In the genomic region with DNA sequence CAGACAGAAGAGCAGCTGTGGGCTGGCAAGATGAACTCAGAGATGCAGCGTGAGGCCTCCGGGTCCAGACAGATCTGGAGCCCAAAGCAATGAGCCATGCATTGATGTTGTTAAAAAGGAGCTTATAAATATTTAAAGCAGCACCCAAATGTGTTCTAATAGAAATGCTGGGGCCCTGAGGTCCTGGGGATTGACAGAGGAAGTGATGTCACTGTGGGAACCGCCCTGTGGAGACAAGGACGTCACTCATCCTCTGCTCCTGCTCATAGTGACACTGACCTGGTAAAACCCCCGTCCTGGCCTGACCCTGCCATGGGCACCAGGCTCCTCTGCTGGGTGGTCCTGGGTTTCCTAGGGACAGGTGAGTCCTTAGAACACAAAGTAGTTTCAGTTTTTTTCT, we compare ENCODE assay signal across 15 cellular contexts.
DNase-seq lines count a peak whose midpoint lies in the region; ATAC-seq and TF ChIP-seq lines count a peak whose summit lies in the region.
"Had no signal": no experiment of that assay in that cellular context is flagged by ENCODE, and none has a peak within 500 bp of the region (broad histone marks: within the 10 kb centered on the region; RNA-seq: fewer than 3 reads in every experiment).

No MANE protein-coding gene starts in this region.

- no TSS peak for BruUV-seq in Calu3 (replicated peaks; lab: Mats Ljungman, UMichigan)

- peaks cover 16% of the 10 kb centered on the region for H3K4me1 ChIP-seq in CD8-positive, alpha-beta memory T cell (ENCODE audit: insufficient read depth, low read length)
- peaks cover 0 to 13% of the 10 kb centered on the region in 2 donors for H3K4me1 ChIP-seq in naive thymus-derived CD4-positive, alpha-beta T cell (ENCODE audit: control insufficient read depth in 2 of 2, insufficient read depth in 2 of 2, low read length in 2 of 2)
- H3K4me1 ChIP-seq: right atrium auricular region had no signal

- H3K36me3 Mint-ChIP-seq in activated CD8-positive, alpha-beta memory T cell treated with anti-CD3 and anti-CD28 coated beads, Interleukin-2, amount 10 ng/mL, durations not matched to agents 7 days and 5 days, result no peaks in the 10 kb centered on the region
- no peaks in the 10 kb centered on the region for H3K36me3 Mint-ChIP-seq in CD8-positive, alpha-beta memory T cell
- no peaks in the 10 kb centered on the region for H3K36me3 Mint-ChIP-seq in activated CD8-positive, alpha-beta T cell treated with anti-CD3 and anti-CD28 coated beads for 36 hours (ENCODE audit: low read depth)
- H3K36me3 Mint-ChIP-seq in naive thymus-derived CD4-positive, alpha-beta T cell, result no peaks in the 10 kb centered on the region
- no peaks in the 10 kb centered on the region for H3K36me3 Mint-ChIP-seq in Calu3 (ENCODE audit: insufficient read depth, unreplicated experiment)

- no peaks in the 10 kb centered on the region for H3K36me3 ChIP-seq in CD8-positive, alpha-beta memory T cell (ENCODE audit: insufficient read depth, low read length)
- no peaks in the 10 kb centered on the region for H3K36me3 ChIP-seq in naive thymus-derived CD4-positive, alpha-beta T cell (ENCODE audit: control insufficient read depth in 2 of 3, insufficient read depth in 3 of 3, low read length in 3 of 3)
- H3K36me3 ChIP-seq: right atrium auricular region had no signal

- H3K27me3 Mint-ChIP-seq in activated CD8-positive, alpha-beta memory T cell treated with anti-CD3 and anti-CD28 coated beads, Interleukin-2, amount 10 ng/mL, durations not matched to agents 7 days and 5 days, result peaks cover 13% of the 10 kb centered on the region
- peaks cover 5 to 17% of the 10 kb centered on the region in 2 donors for H3K27me3 Mint-ChIP-seq in CD8-positive, alpha-beta memory T cell
- peaks cover 2% of the 10 kb centered on the region for H3K27me3 Mint-ChIP-seq in activated CD8-positive, alpha-beta T cell treated with anti-CD3 and anti-CD28 coated beads for 36 hours
- peaks cover 0 to 16% (median 0%) of the 10 kb centered on the region in 5 donors for H3K27me3 Mint-ChIP-seq in naive thymus-derived CD4-positive, alpha-beta T cell
- H3K27me3 Mint-ChIP-seq in Calu3 (ENCODE audit: unreplicated experiment), result peaks cover 84% of the 10 kb centered on the region

- TF ChIP-seq CTCF in activated CD8-positive, alpha-beta T cell treated with anti-CD3 and anti-CD28 coated beads for 36 hours (IDR thresholded peaks at IDR 0.05), result no peak
- TF ChIP-seq CTCF in Calu3 (IDR thresholded peaks at IDR 0.05; ENCODE audit: unreplicated experiment), result no peak

- H3K4me3 ChIP-seq in CD8-positive, alpha-beta memory T cell (ENCODE audit: low read length), result no peak overlapping the region
- H3K4me3 ChIP-seq in naive thymus-derived CD4-positive, alpha-beta T cell (ENCODE audit: low read length), result peak overlapping the region; percentile 10
- H3K4me3 ChIP-seq: GM23248, right atrium auricular region had no signal

- no peak overlapping the region for H3K27ac ChIP-seq in CD8-positive, alpha-beta memory T cell (ENCODE audit: low read depth, low read length)
- peak overlapping the region; percentile 58 for H3K27ac ChIP-seq in naive thymus-derived CD4-positive, alpha-beta T cell (ENCODE audit: low read depth, low read length)
- H3K27ac ChIP-seq: GM23248, right atrium auricular region had no signal

- peak overlapping the region; percentile 71 for H3K27ac Mint-ChIP-seq in activated CD8-positive, alpha-beta memory T cell treated with anti-CD3 and anti-CD28 coated beads, Interleukin-2, amount 10 ng/mL, durations not matched to agents 7 days and 5 days
- peak overlapping the region in 7 of 8 donors; percentile 8 to 95 (median 69) for H3K27ac Mint-ChIP-seq in CD8-positive, alpha-beta memory T cell
- peak overlapping the region; percentile 58 for H3K27ac Mint-ChIP-seq in activated CD8-positive, alpha-beta T cell treated with anti-CD3 and anti-CD28 coated beads for 36 hours
- peak overlapping the region; percentile 2 to 93 (median 81) for H3K27ac Mint-ChIP-seq in naive thymus-derived CD4-positive, alpha-beta T cell
- H3K27ac Mint-ChIP-seq in Calu3 (ENCODE audit: unreplicated experiment), result no peak overlapping the region

- H3K4me3 Mint-ChIP-seq in activated CD8-positive, alpha-beta memory T cell treated with anti-CD3 and anti-CD28 coated beads, Interleukin-2, amount 10 ng/mL, durations not matched to agents 7 days and 5 days, result peak overlapping the region; percentile 56
- H3K4me3 Mint-ChIP-seq in CD8-positive, alpha-beta memory T cell, result peak overlapping the region in 5 of 7 donors; percentile 47 to 69 (median 62)
- H3K4me3 Mint-ChIP-seq in activated CD8-positive, alpha-beta T cell treated with anti-CD3 and anti-CD28 coated beads for 36 hours, result peak overlapping the region; percentile 60
- H3K4me3 Mint-ChIP-seq in naive thymus-derived CD4-positive, alpha-beta T cell, result peak overlapping the region; percentile 49 to 81 (median 72)
- no peak overlapping the region for H3K4me3 Mint-ChIP-seq in Calu3 (ENCODE audit: low read depth, unreplicated experiment)

- no peaks in the 10 kb centered on the region for H3K27me3 ChIP-seq in CD8-positive, alpha-beta memory T cell (ENCODE audit: insufficient read depth, low read length, poor library complexity, severe bottlenecking)
- H3K27me3 ChIP-seq in naive thymus-derived CD4-positive, alpha-beta T cell (ENCODE audit: control insufficient read depth in 2 of 2, insufficient read depth in 2 of 2, low read length in 2 of 2), result no peaks in the 10 kb centered on the region
- H3K27me3 ChIP-seq: right atrium auricular region had no signal

- intact Hi-C loops in activated CD8-positive, alpha-beta T cell treated with anti-CD3 and anti-CD28 coated beads for 36 hours (cut with micrococcal nuclease), result no loop called here
- intact Hi-C loops in naive thymus-derived CD4-positive, alpha-beta T cell (cut with micrococcal nuclease), result loop anchor here in 1 of 2 donors (2.0 to 10.0 kb wide), 2 partner anchors 14 to 130 kb away; no protein-coding TSS in a partner anchor
- intact Hi-C loops in Calu3 (cut with micrococcal nuclease; ENCODE audit: unreplicated experiment), result no loop called here

- no peaks in the 10 kb centered on the region for H3K9me3 Mint-ChIP-seq in activated CD8-positive, alpha-beta memory T cell treated with anti-CD3 and anti-CD28 coated beads, Interleukin-2, amount 10 ng/mL, durations not matched to agents 7 days and 5 days (ENCODE audit: low read depth)
- no peaks in the 10 kb centered on the region for H3K9me3 Mint-ChIP-seq in CD8-positive, alpha-beta memory T cell
- H3K9me3 Mint-ChIP-seq in activated CD8-positive, alpha-beta T cell treated with anti-CD3 and anti-CD28 coated beads for 36 hours, result no peaks in the 10 kb centered on the region
- no peaks in the 10 kb centered on the region for H3K9me3 Mint-ChIP-seq in naive thymus-derived CD4-positive, alpha-beta T cell
- H3K9me3 Mint-ChIP-seq in Calu3 (ENCODE audit: low read depth, unreplicated experiment), result no peaks in the 10 kb centered on the region

- POLR2A ChIA-PET in CD8-positive, alpha-beta memory T cell (lab: Charles Lee), result no interaction called here
- POLR2A ChIA-PET in activated CD8-positive, alpha-beta T cell treated with anti-CD3 and anti-CD28 coated beads for 36 hours (lab: Charles Lee), result no interaction called here
- POLR2A ChIA-PET in naive thymus-derived CD4-positive, alpha-beta T cell (lab: Charles Lee), result interaction anchor here (0.6 to 2.5 kb wide), 3 partner anchors 18 to 356 kb away, joined by 3 to 5 read pairs (median 3); no protein-coding TSS in a partner anchor

- CTCF ChIA-PET in activated CD8-positive, alpha-beta memory T cell treated with anti-CD3 and anti-CD28 coated beads, Interleukin-2, amount 10 ng/mL, durations not matched to agents 7 days and 5 days (lab: Charles Lee), result interaction anchor here (1.1 to 2.2 kb wide), 7 partner anchors 11 to 80 kb away, joined by 3 to 12 read pairs (median 4); no protein-coding TSS in a partner anchor
- CTCF ChIA-PET in CD8-positive, alpha-beta memory T cell (lab: Charles Lee), result interaction anchor here (1.3 to 1.8 kb wide), 2 partner anchors 8 to 24 kb away, joined by 3 to 6 read pairs; no protein-coding TSS in a partner anchor
- CTCF ChIA-PET in activated CD8-positive, alpha-beta T cell treated with anti-CD3 and anti-CD28 coated beads for 36 hours (lab: Charles Lee), result interaction anchor here (1.1 to 23.2 kb wide), 7 partner anchors 9 to 761 kb away, joined by 3 to 513 read pairs (median 4); no protein-coding TSS in a partner anchor
- CTCF ChIA-PET in naive thymus-derived CD4-positive, alpha-beta T cell (lab: Charles Lee), result interaction anchor here (0.6 to 1.9 kb wide), 5 partner anchors 11 to 71 kb away, joined by 3 to 4 read pairs (median 3); no protein-coding TSS in a partner anchor
- CTCF ChIA-PET in Calu3 (lab: Charles Lee), result interaction anchor here (0.6 kb wide), 1 partner anchor 479 kb away, joined by 3 read pairs; no protein-coding TSS in a partner anchor

- peaks cover 26% of the 10 kb centered on the region for H3K4me1 Mint-ChIP-seq in activated CD8-positive, alpha-beta memory T cell treated with anti-CD3 and anti-CD28 coated beads, Interleukin-2, amount 10 ng/mL, durations not matched to agents 7 days and 5 days
- H3K4me1 Mint-ChIP-seq in CD8-positive, alpha-beta memory T cell, result peaks cover 16 to 27% (median 21%) of the 10 kb centered on the region in 3 donors
- H3K4me1 Mint-ChIP-seq in activated CD8-positive, alpha-beta T cell treated with anti-CD3 and anti-CD28 coated beads for 36 hours (ENCODE audit: low read depth), result peaks cover 25% of the 10 kb centered on the region
- H3K4me1 Mint-ChIP-seq in naive thymus-derived CD4-positive, alpha-beta T cell, result peaks cover 24 to 69% (median 60%) of the 10 kb centered on the region in 7 donors
- peaks cover 5% of the 10 kb centered on the region for H3K4me1 Mint-ChIP-seq in Calu3 (ENCODE audit: low read depth, unreplicated experiment)

- no peaks in the 10 kb centered on the region for H3K9me3 ChIP-seq in CD8-positive, alpha-beta memory T cell (ENCODE audit: low read length)
- no peaks in the 10 kb centered on the region for H3K9me3 ChIP-seq in naive thymus-derived CD4-positive, alpha-beta T cell (ENCODE audit: control insufficient read depth in 2 of 3, low read length in 3 of 3)
- H3K9me3 ChIP-seq: right atrium auricular region had no signal

- peak; percentile 76 for ATAC-seq in activated CD8-positive, alpha-beta memory T cell treated with anti-CD3 and anti-CD28 coated beads, Interleukin-2, amount 10 ng/mL, durations not matched to agents 7 days and 5 days
- peak; percentile 72 for ATAC-seq in activated CD8-positive, alpha-beta T cell treated with anti-CD3 and anti-CD28 coated beads for 36 hours
- peak; percentile 70 for ATAC-seq in naive thymus-derived CD4-positive, alpha-beta T cell
- no peak for ATAC-seq in HG02571 (IDR thresholded peaks at IDR 0.05; ENCODE audit: unreplicated experiment)

- peak; percentile 72 for DNase-seq in activated CD8-positive, alpha-beta memory T cell treated with anti-CD3 and anti-CD28 coated beads, Interleukin-2, amount 10 ng/mL, durations not matched to agents 7 days and 5 days
- DNase-seq in activated CD8-positive, alpha-beta memory T cell treated with anti-CD3 and anti-CD28 coated beads, Interleukin-2, amount 50 U/mL, for 48 hours, result no peak
- DNase-seq in CD8-positive, alpha-beta memory T cell, result peak in 1 of 5 donors; percentile 23
- DNase-seq in activated CD8-positive, alpha-beta T cell treated with anti-CD3 and anti-CD28 coated beads for 36 hours, result peak; percentile 51
- DNase-seq in naive thymus-derived CD4-positive, alpha-beta T cell, result peak in 3 of 9 donors; percentile 20 to 27 (median 24)
- DNase-seq in Calu3, result no peak
- DNase-seq in GDM1 (lab: John Stamatoyannopoulos, UW), result no peak
- DNase-seq: amygdala, GM23248, head of caudate nucleus, NCI-H187 treated with DMSO at 0.1 percent for 48 hours, NCI-H446 treated with DMSO at 0.1 percent for 48 hours, occipital lobe had no signal

Comparison
In these comparisons a context has a peak if more than half of its experiments do, and no peak if none do; other contexts are left out.
1. DNase-seq: peak in activated CD8-positive, alpha-beta memory T cell treated with anti-CD3 and anti-CD28 coated beads, Interleukin-2, amount 10 ng/mL, durations not matched to agents 7 days and 5 days (single experiment) and activated CD8-positive, alpha-beta T cell treated with anti-CD3 and anti-CD28 coated beads for 36 hours (single experiment); none in activated CD8-positive, alpha-beta memory T cell treated with anti-CD3 and anti-CD28 coated beads, Interleukin-2, amount 50 U/mL, for 48 hours (single experiment), Calu3 (single experiment) and GDM1 (single experiment).